In the genomic region with DNA sequence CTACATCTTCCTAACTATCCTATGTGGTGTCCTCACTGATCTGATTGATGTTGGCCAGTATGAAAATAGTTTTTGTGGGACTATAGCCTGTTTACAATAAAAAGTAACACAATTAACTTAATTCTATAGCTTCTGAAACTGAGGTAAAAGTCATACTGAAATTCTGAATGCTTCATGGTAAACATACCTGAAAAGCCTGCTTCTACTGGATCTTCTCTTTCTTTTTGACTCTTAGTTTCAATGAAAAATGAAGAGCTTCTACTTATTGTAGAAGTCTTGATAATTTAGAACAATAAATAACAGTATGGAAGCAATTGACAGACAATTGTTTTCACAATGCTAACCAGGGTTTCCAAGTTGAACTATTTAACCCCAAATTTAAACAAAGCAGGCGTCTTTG, we compare ENCODE assay signal across 29 cellular contexts.
"Had no signal": no experiment of that assay in that cellular context is flagged by ENCODE, and none has a peak within 500 bp of the region (broad histone marks: within the 10 kb centered on the region; RNA-seq: fewer than 3 reads in every experiment).

No MANE protein-coding gene starts in this region.

- H3K27ac ChIP-seq: left lung, lower lobe of right lung, pancreas, prostate gland, testis, thyroid gland, transverse colon, upper lobe of left lung, vagina had no signal

- H3K4me1 ChIP-seq: lower lobe of right lung, pancreas, prostate gland, transverse colon, vagina had no signal

- H3K27me3 Mint-ChIP-seq: stimulated activated memory B cell treated with anti-CD40 and anti-IgM and Interleukin-4, amounts not matched to agents 10 μg/mL and 1 μg/mL and 100 μg/mL, for 72 hours; stimulated activated naive CD8-positive, alpha-beta T cell treated with anti-CD3 and anti-CD28 coated beads, Interleukin-15, amount 100 ng/mL, for 72 hours had no signal

- H3K4me3 ChIP-seq: left lung, lower lobe of right lung, pancreas, prostate gland, testis, thyroid gland, transverse colon, upper lobe of left lung, vagina had no signal

- DNase-seq: kidney; left colon; left lung; lower lobe of right lung; mammary epithelial cell; mesenchymal stem cell; naive thymus-derived CD8-positive, alpha-beta T cell; nucleus accumbens; pancreas; posterior cingulate gyrus; right cardiac atrium; small intestine; stimulated activated CD4-positive, alpha-beta T cell treated with anti-CD3 and anti-CD28 coated beads, Interleukin-1b, Interleukin-23, amount 100 ng/mL, for 48 hours; stimulated activated CD4-positive, alpha-beta T cell treated with anti-CD3 and anti-CD28 coated beads, Interleukin-2, amount 100 ng/mL, for 48 hours; stimulated activated CD4-positive, alpha-beta T cell treated with anti-CD3 and anti-CD28 coated beads, Interleukin-4, amount 100 ng/mL, for 4 hours; stimulated activated CD8-positive, alpha-beta memory T cell treated with anti-CD3 and anti-CD28 coated beads, Interleukin-4, amount 100 ng/mL, for 48 hours; stimulated activated naive CD4-positive, alpha-beta T cell treated with Interleukin-2 at 50 U/mL for 16 hours; stimulated activated naive CD8-positive, alpha-beta T cell treated with anti-CD3 and anti-CD28 coated beads, Interleukin-15, amount 100 ng/mL, for 72 hours; substantia nigra; testis; thyroid gland; transverse colon; upper lobe of left lung had no signal

- H3K4me3 Mint-ChIP-seq: naive thymus-derived CD8-positive, alpha-beta T cell; nephron; neural crest cell; stimulated activated memory B cell treated with anti-CD40 and anti-IgM and Interleukin-4, amounts not matched to agents 10 μg/mL and 1 μg/mL and 100 μg/mL, for 72 hours; stimulated activated naive CD8-positive, alpha-beta T cell treated with anti-CD3 and anti-CD28 coated beads, Interleukin-15, amount 100 ng/mL, for 72 hours had no signal

- H3K27me3 ChIP-seq: left lung, pancreas, testis, thyroid gland, transverse colon, upper lobe of left lung, vagina had no signal

- H3K27ac Mint-ChIP-seq: nephron; stimulated activated memory B cell treated with anti-CD40 and anti-IgM and Interleukin-4, amounts not matched to agents 10 μg/mL and 1 μg/mL and 100 μg/mL, for 72 hours; stimulated activated naive CD8-positive, alpha-beta T cell treated with anti-CD3 and anti-CD28 coated beads, Interleukin-15, amount 100 ng/mL, for 72 hours had no signal

- H3K4me1 Mint-ChIP-seq: naive thymus-derived CD8-positive, alpha-beta T cell; nephron; stimulated activated memory B cell treated with anti-CD40 and anti-IgM and Interleukin-4, amounts not matched to agents 10 μg/mL and 1 μg/mL and 100 μg/mL, for 72 hours; stimulated activated naive CD8-positive, alpha-beta T cell treated with anti-CD3 and anti-CD28 coated beads, Interleukin-15, amount 100 ng/mL, for 72 hours had no signal

- H3K9me3 Mint-ChIP-seq: nephron; neural crest cell; stimulated activated memory B cell treated with anti-CD40 and anti-IgM and Interleukin-4, amounts not matched to agents 10 μg/mL and 1 μg/mL and 100 μg/mL, for 72 hours; stimulated activated naive CD8-positive, alpha-beta T cell treated with anti-CD3 and anti-CD28 coated beads, Interleukin-15, amount 100 ng/mL, for 72 hours had no signal

- ATAC-seq: left colon; left lung; lower lobe of right lung; naive thymus-derived CD8-positive, alpha-beta T cell; pancreas; right cardiac atrium; sciatic nerve; stimulated activated memory B cell treated with anti-CD40 and anti-IgM and Interleukin-4, amounts not matched to agents 10 μg/mL and 1 μg/mL and 100 μg/mL, for 72 hours; stimulated activated naive CD8-positive, alpha-beta T cell treated with anti-CD3 and anti-CD28 coated beads, Interleukin-15, amount 100 ng/mL, for 72 hours had no signal

- H3K36me3 Mint-ChIP-seq: naive thymus-derived CD8-positive, alpha-beta T cell; stimulated activated memory B cell treated with anti-CD40 and anti-IgM and Interleukin-4, amounts not matched to agents 10 μg/mL and 1 μg/mL and 100 μg/mL, for 72 hours had no signal

- H3K9me3 ChIP-seq: left lung, lower lobe of right lung, pancreas, prostate gland, testis, thyroid gland, transverse colon, upper lobe of left lung, vagina had no signal

- H3K36me3 ChIP-seq: left lung, lower lobe of right lung, pancreas, prostate gland, thyroid gland, transverse colon, upper lobe of left lung, vagina had no signal
